In the genomic region with DNA sequence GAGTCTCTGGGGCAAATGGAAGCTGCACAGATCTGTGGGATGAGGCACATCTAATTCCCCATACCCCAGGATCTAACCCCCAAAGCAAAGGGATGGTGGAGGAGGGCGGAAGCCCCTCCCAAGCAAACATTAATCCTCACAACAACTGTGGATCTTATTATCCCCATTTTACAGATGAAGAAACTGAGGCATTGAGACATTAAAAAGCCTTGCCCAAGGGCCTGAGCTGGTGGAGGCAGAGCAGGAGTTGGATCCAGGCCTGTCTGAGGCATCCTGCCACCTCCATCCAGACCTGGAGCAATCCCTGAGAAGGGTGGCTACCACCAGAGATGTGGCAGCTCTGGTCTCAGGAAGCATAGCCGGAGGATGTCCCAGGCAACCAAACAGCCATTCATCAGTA, we compare ENCODE assay signal across 30 cellular contexts. TPM values are rescaled to one million over a fixed set of nuclear protein-coding genes. Genes with fewer than 3 reads are reported as not detected.
"Had no signal": no experiment of that assay in that cellular context is flagged by ENCODE, and none has a peak within 500 bp of the region (broad histone marks: within the 10 kb centered on the region; RNA-seq: fewer than 3 reads in every experiment).

No MANE protein-coding gene starts in this region.

- H3K27me3 Mint-ChIP-seq: activated naive CD8-positive, alpha-beta T cell; stimulated activated naive CD8-positive, alpha-beta T cell treated with anti-CD3 and anti-CD28 coated beads, Interleukin-15, amount 100 ng/mL, for 72 hours had no signal

- H3K36me3 Mint-ChIP-seq: activated naive CD8-positive, alpha-beta T cell; mesothelial cell of epicardium; naive B cell; stimulated activated memory B cell treated with anti-CD40 and anti-IgM and Interleukin-4, amounts not matched to agents 10 μg/mL and 1 μg/mL and 100 μg/mL, for 72 hours had no signal

- DNase-seq: activated CD4-positive, alpha-beta T cell treated with anti-CD3 and anti-CD28 coated beads for 48 hours; activated T-cell treated with anti-CD3 and anti-CD28 coated beads for 4 hours; brain microvascular endothelial cell; cortex of kidney; endodermal cell; foreskin fibroblast; head of caudate nucleus; hippocampal formation; left colon; mammary epithelial cell; naive B cell; ovary; retina; sigmoid colon; small intestine; stimulated activated CD4-positive, alpha-beta T cell treated with anti-CD3 and anti-CD28 coated beads, Interleukin-4, amount 100 ng/mL, for 24 hours; stimulated activated naive CD8-positive, alpha-beta T cell treated with anti-CD3 and anti-CD28 coated beads, Interleukin-15, amount 100 ng/mL, for 72 hours; T-helper 1 cell; T-helper 9 cell; upper lobe of right lung had no signal

- H3K27me3 ChIP-seq: ascending aorta, brain microvascular endothelial cell, ovary, tibial artery, upper lobe of right lung had no signal

- H3K27ac Mint-ChIP-seq: activated naive CD8-positive, alpha-beta T cell; endodermal cell; mesothelial cell of epicardium; naive B cell; stimulated activated memory B cell treated with anti-CD40 and anti-IgM and Interleukin-4, amounts not matched to agents 10 μg/mL and 1 μg/mL and 100 μg/mL, for 72 hours; stimulated activated naive CD8-positive, alpha-beta T cell treated with anti-CD3 and anti-CD28 coated beads, Interleukin-15, amount 100 ng/mL, for 72 hours had no signal

- H3K27ac ChIP-seq: ascending aorta, brain microvascular endothelial cell, ovary, prostate gland, sigmoid colon, tibial artery, upper lobe of right lung, VCaP had no signal

- FAIRE-seq: keratinocyte, small intestine, TTC549 had no signal

- ATAC-seq: esophagus mucosa; left colon; stimulated activated memory B cell treated with anti-CD40 and anti-IgM and Interleukin-4, amounts not matched to agents 10 μg/mL and 1 μg/mL and 100 μg/mL, for 72 hours; stimulated activated naive CD8-positive, alpha-beta T cell treated with anti-CD3 and anti-CD28 coated beads, Interleukin-15, amount 100 ng/mL, for 72 hours; upper lobe of right lung had no signal

- H3K4me3 Mint-ChIP-seq: activated naive CD8-positive, alpha-beta T cell; endodermal cell; mesothelial cell of epicardium; stimulated activated memory B cell treated with anti-CD40 and anti-IgM and Interleukin-4, amounts not matched to agents 10 μg/mL and 1 μg/mL and 100 μg/mL, for 72 hours; stimulated activated naive CD8-positive, alpha-beta T cell treated with anti-CD3 and anti-CD28 coated beads, Interleukin-15, amount 100 ng/mL, for 72 hours had no signal

- H3K9me3 Mint-ChIP-seq: endodermal cell; mesothelial cell of epicardium; naive B cell; stimulated activated memory B cell treated with anti-CD40 and anti-IgM and Interleukin-4, amounts not matched to agents 10 μg/mL and 1 μg/mL and 100 μg/mL, for 72 hours; stimulated activated naive CD8-positive, alpha-beta T cell treated with anti-CD3 and anti-CD28 coated beads, Interleukin-15, amount 100 ng/mL, for 72 hours had no signal

- H3K9me3 ChIP-seq: ascending aorta, ovary, prostate gland, sigmoid colon, tibial artery, upper lobe of right lung had no signal

- H3K36me3 ChIP-seq: ascending aorta, brain microvascular endothelial cell, ovary, prostate gland, sigmoid colon, tibial artery, upper lobe of right lung had no signal

- H3K4me3 ChIP-seq: ascending aorta, ovary, prostate gland, sigmoid colon, tibial artery, upper lobe of right lung had no signal

RNA-seq across cellular contexts. Expression of a gene that starts 50.2 kb away (rescaled TPM):
- total RNA-seq: ascending aorta had no signal
